ENCODE assay signal across 8 cellular contexts in the genomic region with DNA sequence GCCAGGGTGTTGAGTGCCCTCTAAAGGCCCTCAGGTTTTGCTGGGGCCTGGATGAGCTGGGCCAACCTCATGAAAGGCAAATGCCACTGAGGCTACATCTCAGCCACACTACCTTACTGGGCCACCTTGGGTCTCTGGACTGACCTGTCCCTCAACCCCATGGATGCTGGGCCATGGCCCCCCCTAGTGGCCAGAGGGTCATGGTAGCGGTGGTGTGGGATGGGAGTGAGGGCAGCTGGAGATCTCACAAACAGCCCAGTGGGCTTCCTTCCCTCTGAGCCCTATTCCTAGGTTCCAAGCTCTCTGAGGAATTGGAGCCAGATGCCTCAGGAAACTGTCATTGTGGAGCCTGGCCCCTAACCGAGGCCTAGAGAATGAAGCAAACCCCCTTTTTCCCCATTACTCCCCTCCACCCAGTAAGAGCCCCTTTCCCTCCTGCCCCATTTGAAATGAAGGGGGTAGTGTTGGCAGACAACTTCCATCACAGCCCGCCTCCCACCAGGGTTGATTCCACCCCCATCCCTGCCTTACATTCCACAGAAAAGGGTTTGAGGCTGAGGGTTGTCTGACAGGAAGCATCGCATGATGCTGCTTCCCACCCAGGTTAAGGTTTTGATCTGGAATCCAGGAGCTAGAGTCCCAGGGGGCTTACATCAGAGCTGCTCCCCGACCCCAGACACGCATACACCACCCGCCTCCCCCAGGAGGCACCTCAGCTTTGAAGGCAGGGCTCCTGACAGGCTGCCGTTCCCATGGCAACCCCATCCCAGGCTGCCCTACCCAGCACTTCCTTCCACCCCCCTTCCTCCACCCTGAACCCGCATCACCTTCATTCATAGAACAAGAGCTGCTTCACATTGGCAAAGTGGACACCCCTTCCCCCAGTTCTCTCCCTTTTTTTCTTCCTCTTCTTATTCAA.
DNase-seq lines count a peak whose midpoint lies in the region; TF ChIP-seq lines count a peak whose summit lies in the region.

No MANE protein-coding gene starts in this region.

- H3K4me3 ChIP-seq in fibroblast of the aortic adventitia (ENCODE audit: low read depth, low read length), result no peak overlapping the region
- no peak overlapping the region for H3K4me3 ChIP-seq in parathyroid adenoma (ENCODE audit: low read depth, low read length)

- H3K27ac ChIP-seq in parathyroid adenoma, result peak overlapping the region; percentile 53

- TF ChIP-seq CTCF in fibroblast of the aortic adventitia (IDR thresholded peaks at IDR 0.05; ENCODE audit: insufficient read depth, low read length) (peak; percentile 69), parathyroid adenoma (IDR thresholded peaks at IDR 0.05) (peak; percentile 73)

- H2AFZ ChIP-seq in parathyroid adenoma, result peak overlapping the region; percentile 34

- no peaks in the 10 kb centered on the region for H3K27me3 ChIP-seq in parathyroid adenoma (ENCODE audit: control insufficient read depth, insufficient read depth, low read length)

- no peaks in the 10 kb centered on the region for H3K36me3 ChIP-seq in parathyroid adenoma (ENCODE audit: control insufficient read depth, insufficient read depth, low read length)

- peaks cover 13% of the 10 kb centered on the region for H3K4me1 ChIP-seq in parathyroid adenoma

- DNase-seq in NCI-H82 (lab: John Stamatoyannopoulos, UW) (peak; percentile 57), NCI-H82 treated with DMSO at 0.1 percent for 48 hours (lab: John Stamatoyannopoulos, UW; ENCODE audit: unreplicated experiment) (no peak), NCI-H2227 (lab: John Stamatoyannopoulos, UW; ENCODE audit: unreplicated experiment) (peak; percentile 41), activated T-cell treated with anti-CD3 and anti-CD28 coated beads for 24 hours (ENCODE audit: low read depth) (peak; percentile 9), fibroblast of the aortic adventitia (ENCODE audit: low read depth) (peak; percentile 17), MV-4-11 (lab: John Stamatoyannopoulos, UW) (no peak)
- DNase-seq in stimulated activated naive CD4-positive, alpha-beta T cell (lab: John Stamatoyannopoulos, UW), result no peak

- no peak overlapping the region for H3K9ac ChIP-seq in parathyroid adenoma

- H3K4me2 ChIP-seq in parathyroid adenoma (ENCODE audit: low read length), result no peak overlapping the region

- H3K79me2 ChIP-seq in parathyroid adenoma, result no peaks in the 10 kb centered on the region

- H3K9me3 ChIP-seq in parathyroid adenoma (ENCODE audit: control insufficient read depth, low read length), result no peaks in the 10 kb centered on the region

Comparison
In these comparisons a context has a peak if more than half of its experiments do, and no peak if none do; other contexts are left out.
1. DNase-seq: peak in NCI-H82 (single experiment), NCI-H2227 (single experiment), activated T-cell treated with anti-CD3 and anti-CD28 coated beads for 24 hours (single experiment) and fibroblast of the aortic adventitia (single experiment); none in NCI-H82 treated with DMSO at 0.1 percent for 48 hours (single experiment), stimulated activated naive CD4-positive, alpha-beta T cell (0 of 6) and MV-4-11 (single experiment).